9 cellular contexts compared by ENCODE assay signal in genomic region chr18:79567481-79568147, GRCh38.
A peak's percentile ranks its signal among the peaks of the same experiment; 100 is the strongest.
DNase-seq lines count a peak whose midpoint lies in the region; ATAC-seq and TF ChIP-seq lines count a peak whose summit lies in the region.
"Had no signal": no experiment of that assay in that cellular context is flagged by ENCODE, and none has a peak within 500 bp of the region (broad histone marks: within the 10 kb centered on the region; RNA-seq: fewer than 3 reads in every experiment).

No MANE protein-coding gene starts in this region.

- H3K4me1 Mint-ChIP-seq in activated naive CD4-positive, alpha-beta T cell treated with anti-CD3 and anti-CD28 coated beads for 36 hours (ENCODE audit: low read depth), result peaks cover 6% of the 10 kb centered on the region

- peaks cover 2% of the 10 kb centered on the region for H3K36me3 Mint-ChIP-seq in activated naive CD4-positive, alpha-beta T cell treated with anti-CD3 and anti-CD28 coated beads for 36 hours (ENCODE audit: low read depth)

- H3K36me3 ChIP-seq in muscle layer of colon (ENCODE audit: insufficient read depth, low read length) (no peaks in the 10 kb centered on the region), WERI-Rb-1 (no peaks in the 10 kb centered on the region)

- TF ChIP-seq CTCF in AG09309 (IDR thresholded peaks at IDR 0.05; ENCODE audit: control insufficient read depth, insufficient read depth, low read depth, low read length, missing control alignments) (no peak), WERI-Rb-1 (IDR thresholded peaks at IDR 0.05; ENCODE audit: low read depth, low read length) (no peak)

- DNase-seq in AG09309 (ENCODE audit: low read depth) (peak; percentile 58), NCI-H2171 (lab: John Stamatoyannopoulos, UW) (peak; percentile 64), NCI-H345 treated with DMSO at 0.1 percent for 48 hours (lab: John Stamatoyannopoulos, UW; ENCODE audit: unreplicated experiment) (no peak), WERI-Rb-1 (no peak)
- no peak for DNase-seq in activated naive CD4-positive, alpha-beta T cell treated with anti-CD3 and anti-CD28 coated beads for 36 hours

- CTCF ChIA-PET in activated naive CD4-positive, alpha-beta T cell treated with anti-CD3 and anti-CD28 coated beads for 36 hours (lab: Charles Lee), result no interaction called here

- H3K4me1 ChIP-seq in muscle layer of colon (ENCODE audit: insufficient read depth, low read length), result peaks cover 5% of the 10 kb centered on the region

- H3K9ac ChIP-seq in muscle layer of colon (ENCODE audit: low read length), result no peak overlapping the region

- no peaks in the 10 kb centered on the region for H3K9me3 ChIP-seq in muscle layer of colon (ENCODE audit: low read length)
- peaks cover 6% of the 10 kb centered on the region for H3K9me3 ChIP-seq in WERI-Rb-1 (ENCODE audit: severe bottlenecking)

- ATAC-seq in esophagus mucosa, result peak; percentile 88
- ATAC-seq in HG02678 (IDR thresholded peaks at IDR 0.05; ENCODE audit: unreplicated experiment), result no peak
- ATAC-seq: HCT116 had no signal

- no peaks in the 10 kb centered on the region for H3K27me3 ChIP-seq in muscle layer of colon (ENCODE audit: control insufficient read depth in 1 of 2, insufficient read depth in 2 of 2, low read length in 2 of 2)
- H3K27me3 ChIP-seq in WERI-Rb-1 (ENCODE audit: insufficient read depth, low read depth, severe bottlenecking), result no peaks in the 10 kb centered on the region

- H3K27me3 Mint-ChIP-seq in activated naive CD4-positive, alpha-beta T cell treated with anti-CD3 and anti-CD28 coated beads for 36 hours (ENCODE audit: low read depth), result no peaks in the 10 kb centered on the region

- H3K4me3 ChIP-seq in AG09309 (ENCODE audit: control insufficient read depth, low read depth, low read length) (no peak overlapping the region), muscle layer of colon (ENCODE audit: low read depth in 1 of 2, low read length in 2 of 2) (no peak overlapping the region), WERI-Rb-1 (ENCODE audit: low read depth, low read length) (no peak overlapping the region)

- no peak overlapping the region for H3K4me3 Mint-ChIP-seq in activated naive CD4-positive, alpha-beta T cell treated with anti-CD3 and anti-CD28 coated beads for 36 hours

- H3K27ac ChIP-seq in muscle layer of colon (ENCODE audit: low read depth, low read length) (peak overlapping the region; percentile 25), WERI-Rb-1 (no peak overlapping the region)

- peaks cover 5% of the 10 kb centered on the region for H3K9me3 Mint-ChIP-seq in activated naive CD4-positive, alpha-beta T cell treated with anti-CD3 and anti-CD28 coated beads for 36 hours

- H3K27ac Mint-ChIP-seq in activated naive CD4-positive, alpha-beta T cell treated with anti-CD3 and anti-CD28 coated beads for 36 hours, result no peak overlapping the region

- intact Hi-C loops in activated naive CD4-positive, alpha-beta T cell treated with anti-CD3 and anti-CD28 coated beads for 36 hours (cut with micrococcal nuclease), result no loop called here

Comparison
In these comparisons a context has a peak if more than half of its experiments do, and no peak if none do; other contexts are left out.
1. DNase-seq: peak in AG09309 (single experiment) and NCI-H2171 (single experiment); none in NCI-H345 treated with DMSO at 0.1 percent for 48 hours (single experiment), WERI-Rb-1 (single experiment) and activated naive CD4-positive, alpha-beta T cell treated with anti-CD3 and anti-CD28 coated beads for 36 hours (single experiment).